Comparison of ENCODE assay signal across 14 cellular contexts in the genomic region with DNA sequence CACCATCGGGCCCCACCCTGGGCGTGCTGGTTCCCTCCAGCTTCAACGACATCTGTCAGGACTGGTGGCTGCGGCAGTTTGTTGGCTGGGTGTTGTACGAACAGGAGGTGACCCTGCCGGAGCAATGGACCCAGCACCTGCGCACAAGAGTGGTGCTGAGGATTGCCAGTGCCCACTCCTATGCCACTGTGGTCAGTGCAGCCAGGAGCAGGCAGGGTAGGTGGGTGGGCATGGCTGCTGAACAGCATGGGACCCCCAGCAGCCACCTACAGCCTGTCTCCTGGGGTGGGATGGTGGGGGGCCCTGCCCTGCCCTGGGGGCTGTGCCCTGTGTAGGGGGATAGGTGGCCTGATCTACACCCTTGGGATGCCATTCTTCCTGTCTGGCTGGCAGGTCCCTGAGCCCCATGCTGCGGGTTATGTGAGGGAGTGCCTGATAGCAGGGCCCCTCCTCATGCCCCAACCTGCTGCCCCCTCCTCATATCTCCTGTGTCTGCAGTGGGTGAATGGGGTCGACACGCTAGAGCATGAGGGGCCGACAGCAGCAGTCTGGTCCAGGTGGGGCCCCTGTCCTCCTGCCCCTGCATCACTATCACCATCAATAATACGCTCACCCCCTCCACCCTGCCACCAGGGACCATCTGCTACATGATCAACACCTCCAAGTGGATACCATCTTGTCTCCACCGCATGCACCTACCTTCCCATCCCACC. TPM values are rescaled to one million over a fixed set of nuclear protein-coding genes. Genes with fewer than 3 reads are reported as not detected.
DNase-seq lines count a peak whose midpoint lies in the region; ATAC-seq, FAIRE-seq and TF ChIP-seq lines count a peak whose summit lies in the region.
"Had no signal": no experiment of that assay in that cellular context is flagged by ENCODE, and none has a peak within 500 bp of the region (broad histone marks: within the 10 kb centered on the region; RNA-seq: fewer than 3 reads in every experiment).

No MANE protein-coding gene starts in this region.

- H4K20me1 ChIP-seq in hepatocyte (ENCODE audit: insufficient read depth, poor library complexity, severe bottlenecking), result no peaks in the 10 kb centered on the region
- H4K20me1 ChIP-seq: BLaER1 treated with 17β-estradiol and CSF1 and Interleukin-3, amounts not matched to agents 10 nM and 100 nM had no signal

- no peak for FAIRE-seq in H54 (lab: Jason Lieb, UNC)

- peaks cover 0 to 24% (median 0%) of the 10 kb centered on the region in 3 experiments for H3K9me3 ChIP-seq in naive thymus-derived CD4-positive, alpha-beta T cell (ENCODE audit: control insufficient read depth in 2 of 3, low read length in 3 of 3)
- no peaks in the 10 kb centered on the region for H3K9me3 ChIP-seq in hepatocyte (ENCODE audit: low read depth)

- no peaks in the 10 kb centered on the region for H3K4me1 Mint-ChIP-seq in natural killer cell treated with Interleukin-12 subunit alpha and Interleukin-12 subunit beta and Interleukin-15 and Interleukin-18, amount 100 ng/mL, for 72 hours (ENCODE audit: low read depth in 2 of 2)
- no peaks in the 10 kb centered on the region for H3K4me1 Mint-ChIP-seq in natural killer cell
- H3K4me1 Mint-ChIP-seq in naive thymus-derived CD4-positive, alpha-beta T cell, result no peaks in the 10 kb centered on the region
- H3K4me1 Mint-ChIP-seq in stimulated activated naive CD8-positive, alpha-beta T cell treated with anti-CD3 and anti-CD28 coated beads, Interleukin-15, amount 100 ng/mL, for 72 hours, result no peaks in the 10 kb centered on the region
- H3K4me1 Mint-ChIP-seq: CD4-positive, CD25-positive, alpha-beta regulatory T cell had no signal

- WGBS in hepatocyte (ENCODE audit: low lambda C conversion rate, missing lambda C conversion rate), result 83% methylated on average over 13 of the region's 13 CpGs

- no peak overlapping the region for H3K27ac Mint-ChIP-seq in natural killer cell treated with Interleukin-12 subunit alpha and Interleukin-12 subunit beta and Interleukin-15 and Interleukin-18, amount 100 ng/mL, for 72 hours
- no peak overlapping the region for H3K27ac Mint-ChIP-seq in natural killer cell
- no peak overlapping the region for H3K27ac Mint-ChIP-seq in naive thymus-derived CD4-positive, alpha-beta T cell
- no peak overlapping the region for H3K27ac Mint-ChIP-seq in stimulated activated naive CD8-positive, alpha-beta T cell treated with anti-CD3 and anti-CD28 coated beads, Interleukin-15, amount 100 ng/mL, for 72 hours
- H3K27ac Mint-ChIP-seq: CD4-positive, CD25-positive, alpha-beta regulatory T cell had no signal

- H3K27ac ChIP-seq in naive thymus-derived CD4-positive, alpha-beta T cell (ENCODE audit: low read depth, low read length), result no peak overlapping the region
- no peak overlapping the region for H3K27ac ChIP-seq in hepatocyte
- H3K27ac ChIP-seq: BLaER1 treated with 17β-estradiol and CSF1 and Interleukin-3, amounts not matched to agents 10 nM and 100 nM; HL-60 had no signal

- ATAC-seq in natural killer cell treated with Interleukin-12 subunit alpha and Interleukin-12 subunit beta and Interleukin-15 and Interleukin-18, amount 100 ng/mL, for 72 hours, result peak; percentile 24 to 27
- no peak for ATAC-seq in natural killer cell
- ATAC-seq in naive thymus-derived CD4-positive, alpha-beta T cell, result peak; percentile 18
- peak; percentile 26 for ATAC-seq in stimulated activated naive CD8-positive, alpha-beta T cell treated with anti-CD3 and anti-CD28 coated beads, Interleukin-15, amount 100 ng/mL, for 72 hours
- no peak for ATAC-seq in GM21825 (IDR thresholded peaks at IDR 0.05; ENCODE audit: unreplicated experiment)

- no peak for DNase-seq in natural killer cell treated with Interleukin-12 subunit alpha and Interleukin-12 subunit beta and Interleukin-15 and Interleukin-18, amount 100 ng/mL, for 72 hours (ENCODE audit: low spot score)
- no peak for DNase-seq in natural killer cell
- no peak for DNase-seq in naive thymus-derived CD4-positive, alpha-beta T cell
- no peak for DNase-seq in stimulated activated naive CD8-positive, alpha-beta T cell treated with anti-CD3 and anti-CD28 coated beads, Interleukin-15, amount 100 ng/mL, for 72 hours
- DNase-seq in LoVo (ENCODE audit: low spot score), result no peak
- no peak for DNase-seq in hepatocyte (ENCODE audit: low spot score)
- DNase-seq in H54 (ENCODE audit: insufficient read length, low spot score), result no peak
- DNase-seq: ACHN; CD4-positive, CD25-positive, alpha-beta regulatory T cell; GF-D8 had no signal

- no peaks in the 10 kb centered on the region for H3K79me2 ChIP-seq in hepatocyte

- no peak for TF ChIP-seq POLR2A in H54 (IDR thresholded peaks at IDR 0.05; ENCODE audit: low read depth, low read length)

- intact Hi-C loops in natural killer cell (cut with micrococcal nuclease), result no loop called here
- intact Hi-C loops in naive thymus-derived CD4-positive, alpha-beta T cell (cut with micrococcal nuclease), result no loop called here

- TF ChIP-seq CTCF in natural killer cell (IDR thresholded peaks at IDR 0.05) (no peak), hepatocyte (IDR thresholded peaks at IDR 0.05; ENCODE audit: poor library complexity) (no peak)

- no peak overlapping the region for H3K4me2 ChIP-seq in hepatocyte
- H3K4me2 ChIP-seq: BLaER1 treated with 17β-estradiol and CSF1 and Interleukin-3, amounts not matched to agents 10 nM and 100 nM had no signal

- POLR2A ChIA-PET in naive thymus-derived CD4-positive, alpha-beta T cell (lab: Charles Lee), result no interaction called here

- peaks cover 4% of the 10 kb centered on the region for H3K36me3 Mint-ChIP-seq in natural killer cell treated with Interleukin-12 subunit alpha and Interleukin-12 subunit beta and Interleukin-15 and Interleukin-18, amount 100 ng/mL, for 72 hours
- H3K36me3 Mint-ChIP-seq in natural killer cell, result no peaks in the 10 kb centered on the region
- peaks cover 0 to 6% (median 0%) of the 10 kb centered on the region in 5 donors for H3K36me3 Mint-ChIP-seq in naive thymus-derived CD4-positive, alpha-beta T cell
- H3K36me3 Mint-ChIP-seq: CD4-positive, CD25-positive, alpha-beta regulatory T cell had no signal

- no peak overlapping the region for H2AFZ ChIP-seq in hepatocyte

- H3K9me3 Mint-ChIP-seq in natural killer cell treated with Interleukin-12 subunit alpha and Interleukin-12 subunit beta and Interleukin-15 and Interleukin-18, amount 100 ng/mL, for 72 hours, result no peaks in the 10 kb centered on the region
- peaks cover 0 to 3% of the 10 kb centered on the region in 2 donors for H3K9me3 Mint-ChIP-seq in natural killer cell
- peaks cover 0 to 40% (median 12%) of the 10 kb centered on the region in 11 donors for H3K9me3 Mint-ChIP-seq in naive thymus-derived CD4-positive, alpha-beta T cell
- H3K9me3 Mint-ChIP-seq in stimulated activated naive CD8-positive, alpha-beta T cell treated with anti-CD3 and anti-CD28 coated beads, Interleukin-15, amount 100 ng/mL, for 72 hours, result peaks cover 9 to 17% of the 10 kb centered on the region in 2 donors

- no peaks in the 10 kb centered on the region for H3K4me1 ChIP-seq in naive thymus-derived CD4-positive, alpha-beta T cell (ENCODE audit: control insufficient read depth in 2 of 2, insufficient read depth in 2 of 2, low read length in 2 of 2)
- no peaks in the 10 kb centered on the region for H3K4me1 ChIP-seq in hepatocyte (ENCODE audit: insufficient read depth)
- H3K4me1 ChIP-seq: BLaER1 treated with 17β-estradiol and CSF1 and Interleukin-3, amounts not matched to agents 10 nM and 100 nM had no signal

- H3K4me3 Mint-ChIP-seq in natural killer cell treated with Interleukin-12 subunit alpha and Interleukin-12 subunit beta and Interleukin-15 and Interleukin-18, amount 100 ng/mL, for 72 hours, result no peak overlapping the region
- no peak overlapping the region for H3K4me3 Mint-ChIP-seq in natural killer cell
- H3K4me3 Mint-ChIP-seq in naive thymus-derived CD4-positive, alpha-beta T cell, result no peak overlapping the region
- no peak overlapping the region for H3K4me3 Mint-ChIP-seq in stimulated activated naive CD8-positive, alpha-beta T cell treated with anti-CD3 and anti-CD28 coated beads, Interleukin-15, amount 100 ng/mL, for 72 hours
- H3K4me3 Mint-ChIP-seq: CD4-positive, CD25-positive, alpha-beta regulatory T cell had no signal

- H3K4me3 ChIP-seq in naive thymus-derived CD4-positive, alpha-beta T cell (ENCODE audit: low read length), result no peak overlapping the region
- H3K4me3 ChIP-seq in hepatocyte, result no peak overlapping the region
- H3K4me3 ChIP-seq: BLaER1 treated with 17β-estradiol and CSF1 and Interleukin-3, amounts not matched to agents 10 nM and 100 nM had no signal

- no peaks in the 10 kb centered on the region for H3K9me2 ChIP-seq in hepatocyte (replicated peaks; ENCODE audit: insufficient read depth)

- CTCF ChIA-PET in naive thymus-derived CD4-positive, alpha-beta T cell (lab: Charles Lee), result no interaction called here

- no peaks in the 10 kb centered on the region for H3K36me3 ChIP-seq in naive thymus-derived CD4-positive, alpha-beta T cell (ENCODE audit: control insufficient read depth in 2 of 3, insufficient read depth in 3 of 3, low read length in 3 of 3)
- no peaks in the 10 kb centered on the region for H3K36me3 ChIP-seq in hepatocyte (replicated peaks; ENCODE audit: insufficient read depth, low read depth)
- H3K36me3 ChIP-seq: BLaER1 treated with 17β-estradiol and CSF1 and Interleukin-3, amounts not matched to agents 10 nM and 100 nM had no signal

- H3K27me3 Mint-ChIP-seq in natural killer cell treated with Interleukin-12 subunit alpha and Interleukin-12 subunit beta and Interleukin-15 and Interleukin-18, amount 100 ng/mL, for 72 hours, result no peaks in the 10 kb centered on the region
- H3K27me3 Mint-ChIP-seq in natural killer cell (ENCODE audit: low read depth in 2 of 2), result no peaks in the 10 kb centered on the region
- H3K27me3 Mint-ChIP-seq in naive thymus-derived CD4-positive, alpha-beta T cell, result no peaks in the 10 kb centered on the region
- H3K27me3 Mint-ChIP-seq in stimulated activated naive CD8-positive, alpha-beta T cell treated with anti-CD3 and anti-CD28 coated beads, Interleukin-15, amount 100 ng/mL, for 72 hours, result no peaks in the 10 kb centered on the region
- H3K27me3 Mint-ChIP-seq: CD4-positive, CD25-positive, alpha-beta regulatory T cell had no signal

- H3K27me3 ChIP-seq in naive thymus-derived CD4-positive, alpha-beta T cell (ENCODE audit: control insufficient read depth in 2 of 2, insufficient read depth in 2 of 2, low read length in 2 of 2), result no peaks in the 10 kb centered on the region
- H3K27me3 ChIP-seq in hepatocyte, result no peaks in the 10 kb centered on the region
- H3K27me3 ChIP-seq: BLaER1 treated with 17β-estradiol and CSF1 and Interleukin-3, amounts not matched to agents 10 nM and 100 nM had no signal

RNA-seq across cellular contexts. Expression of gene ZNF727, which starts 56.9 kb away (rescaled TPM):
- under 1 TPM in 1 of 2 donors, not detected in 1; 0.76 TPM for total RNA-seq in natural killer cell treated with Interleukin-12 subunit alpha and Interleukin-12 subunit beta and Interleukin-15 and Interleukin-18, amount 100 ng/mL, for 72 hours
- total RNA-seq in natural killer cell, result 1 to 10 TPM in 1 of 3 donors, under 1 TPM in 1, not detected in 1; 1.00 to 1.8 TPM
- under 1 TPM; 0.12 to 0.67 (median 0.51) TPM for total RNA-seq in naive thymus-derived CD4-positive, alpha-beta T cell
- polyA plus RNA-seq in naive thymus-derived CD4-positive, alpha-beta T cell, result under 1 TPM in 1 of 2 donors, not detected in 1; 0.14 TPM
- not detected in 2 replicates for total RNA-seq in hepatocyte
- not detected in 2 replicates for polyA plus RNA-seq in hepatocyte
- total RNA-seq: A172; CD4-positive, CD25-positive, alpha-beta regulatory T cell had no signal

Comparison
In these comparisons a context has a peak if more than half of its experiments do, and no peak if none do; other contexts are left out.
1. ATAC-seq: peak in natural killer cell treated with Interleukin-12 subunit alpha and Interleukin-12 subunit beta and Interleukin-15 and Interleukin-18, amount 100 ng/mL, for 72 hours (2 of 2), naive thymus-derived CD4-positive, alpha-beta T cell (single experiment) and stimulated activated naive CD8-positive, alpha-beta T cell treated with anti-CD3 and anti-CD28 coated beads, Interleukin-15, amount 100 ng/mL, for 72 hours (single experiment); none in natural killer cell (0 of 3) and GM21825 (single experiment).